In genomic region chr9:104927912-104928740, GRCh38 we compare ENCODE assay signal across 8 cellular contexts. TPM values are rescaled to one million over a fixed set of nuclear protein-coding genes. Genes with fewer than 3 reads are reported as not detected.
DNase-seq lines count a peak whose midpoint lies in the region; ATAC-seq and TF ChIP-seq lines count a peak whose summit lies in the region.

Gene ABCA1 (minus strand): TSS chr9:104928155. CDS start chr9:104903679, 24,476 bp downstream.

- H3K27ac Mint-ChIP-seq in Calu3 (ENCODE audit: unreplicated experiment), result no peak within 1 kb of the TSS
- H3K27ac Mint-ChIP-seq in activated CD8-positive, alpha-beta T cell treated with anti-CD3 and anti-CD28 coated beads, Interleukin-2, amount 10 ng/mL, durations not matched to agents 7 days and 5 days, result no peak within 1 kb of the TSS

- H3K27ac ChIP-seq in right lobe of liver, result peak within 1 kb of the TSS; percentile 78 to 80 (median 79)

- BruUV-seq in Calu3 (replicated peaks; lab: Mats Ljungman, UMichigan), result no TSS peak

- peaks cover 0 to 33% (median 9%) of the 10 kb centered on the region in 4 donors for H3K4me1 ChIP-seq in right lobe of liver

- H3K4me1 Mint-ChIP-seq in Calu3 (ENCODE audit: low read depth, unreplicated experiment), result no peaks in the 10 kb centered on the region
- peaks cover 20% of the 10 kb centered on the region for H3K4me1 Mint-ChIP-seq in activated CD8-positive, alpha-beta T cell treated with anti-CD3 and anti-CD28 coated beads, Interleukin-2, amount 10 ng/mL, durations not matched to agents 7 days and 5 days (ENCODE audit: low read depth)

- H3K27me3 Mint-ChIP-seq in Calu3 (ENCODE audit: unreplicated experiment), result no peaks in the 10 kb centered on the region
- H3K27me3 Mint-ChIP-seq in activated CD8-positive, alpha-beta T cell treated with anti-CD3 and anti-CD28 coated beads, Interleukin-2, amount 10 ng/mL, durations not matched to agents 7 days and 5 days (ENCODE audit: low read depth), result peaks cover 41% of the 10 kb centered on the region

- H3K36me3 ChIP-seq in right lobe of liver, result no peaks in the 10 kb centered on the region

- H3K4me3 ChIP-seq in HFF-Myc (replicated peaks; ENCODE audit: low read depth, low read length) (peak within 1 kb of the TSS; percentile 67), right lobe of liver (peak within 1 kb of the TSS; percentile 69 to 90 (median 81))

- H3K27me3 ChIP-seq in right lobe of liver, result no peaks in the 10 kb centered on the region

- H3K4me3 Mint-ChIP-seq in Calu3 (ENCODE audit: low read depth, unreplicated experiment), result peak within 1 kb of the TSS; percentile 73
- H3K4me3 Mint-ChIP-seq in activated CD8-positive, alpha-beta T cell treated with anti-CD3 and anti-CD28 coated beads, Interleukin-2, amount 10 ng/mL, durations not matched to agents 7 days and 5 days, result peak within 1 kb of the TSS; percentile 78

- POLR2A ChIA-PET in activated CD8-positive, alpha-beta T cell treated with anti-CD3 and anti-CD28 coated beads, Interleukin-2, amount 10 ng/mL, durations not matched to agents 7 days and 5 days (lab: Charles Lee), result interaction anchor here (1.0 kb wide), 1 partner anchor 38 kb away, joined by 3 read pairs; no protein-coding TSS in a partner anchor

- no peaks in the 10 kb centered on the region for H3K9me3 Mint-ChIP-seq in Calu3 (ENCODE audit: low read depth, unreplicated experiment)
- no peaks in the 10 kb centered on the region for H3K9me3 Mint-ChIP-seq in activated CD8-positive, alpha-beta T cell treated with anti-CD3 and anti-CD28 coated beads, Interleukin-2, amount 10 ng/mL, durations not matched to agents 7 days and 5 days (ENCODE audit: insufficient read depth)

- ATAC-seq in activated CD8-positive, alpha-beta T cell treated with anti-CD3 and anti-CD28 coated beads, Interleukin-2, amount 10 ng/mL, durations not matched to agents 7 days and 5 days, result peak; percentile 54
- ATAC-seq in right lobe of liver, result peak; percentile 77 to 82 (median 79)

- no peaks in the 10 kb centered on the region for H3K9me3 ChIP-seq in right lobe of liver

- TF ChIP-seq CTCF in Calu3 (IDR thresholded peaks at IDR 0.05; ENCODE audit: unreplicated experiment), result no peak
- no peak for TF ChIP-seq CTCF in HFF-Myc (IDR thresholded peaks at IDR 0.05; ENCODE audit: low read depth, low read length, missing control alignments)
- no peak for TF ChIP-seq CTCF in right lobe of liver (IDR thresholded peaks at IDR 0.05)

- TF ChIP-seq POLR2A in right lobe of liver (IDR thresholded peaks at IDR 0.05), result peak; percentile 94

- 3% methylated on average over 29 of the region's 53 CpGs for WGBS in right lobe of liver (ENCODE audit: insufficient coverage, low coverage, low lambda C conversion rate, missing lambda C conversion rate)

- intact Hi-C loops in Calu3 (cut with micrococcal nuclease; ENCODE audit: unreplicated experiment), result loop anchor here (2.0 to 5.0 kb wide), 3 partner anchors 146 to 489 kb away; no protein-coding TSS in a partner anchor
- intact Hi-C loops in right lobe of liver (cut with DNase I), result loop anchor here (2.0 to 5.0 kb wide), 2 partner anchors 39 kb away; no protein-coding TSS in a partner anchor

- peaks cover 13% of the 10 kb centered on the region for H3K36me3 Mint-ChIP-seq in Calu3 (ENCODE audit: insufficient read depth, unreplicated experiment)
- no peaks in the 10 kb centered on the region for H3K36me3 Mint-ChIP-seq in activated CD8-positive, alpha-beta T cell treated with anti-CD3 and anti-CD28 coated beads, Interleukin-2, amount 10 ng/mL, durations not matched to agents 7 days and 5 days (ENCODE audit: low read depth)

- CTCF ChIA-PET in Calu3 (lab: Charles Lee), result interaction anchor here (1.0 kb wide), 1 partner anchor 116 kb away, joined by 8 read pairs; no protein-coding TSS in a partner anchor
- CTCF ChIA-PET in activated CD8-positive, alpha-beta T cell treated with anti-CD3 and anti-CD28 coated beads, Interleukin-2, amount 10 ng/mL, durations not matched to agents 7 days and 5 days (lab: Charles Lee), result interaction anchor here (1.0 to 1.7 kb wide), 3 partner anchors 40 to 65 kb away, joined by 3 to 8 read pairs (median 6); no protein-coding TSS in a partner anchor

- DNase-seq in Calu3, result peak; percentile 52
- DNase-seq in HFF-Myc (ENCODE audit: extremely low read depth, low read depth), result peak; percentile 41
- DNase-seq in NCI-H526 treated with DMSO at 0.1 percent for 48 hours (lab: John Stamatoyannopoulos, UW), result peak; percentile 47
- DNase-seq in activated CD8-positive, alpha-beta T cell treated with anti-CD3 and anti-CD28 coated beads, Interleukin-2, amount 10 ng/mL, durations not matched to agents 7 days and 5 days, result peak; percentile 75
- peak; percentile 86 for DNase-seq in ecto neural progenitor cell (ENCODE audit: low spot score)
- peak; percentile 96 to 98 (median 97) for DNase-seq in right lobe of liver
- DNase-seq in stimulated activated CD4-positive, alpha-beta T cell treated with anti-CD3 and anti-CD28 coated beads, Interleukin-4, amount 100 ng/mL, for 1 hour, result peak; percentile 71
- no peak for DNase-seq in NCI-H146 treated with DMSO at 0.1 percent for 48 hours (lab: John Stamatoyannopoulos, UW; ENCODE audit: unreplicated experiment)

RNA-seq across cellular contexts. Expression of gene ABCA1, which starts in this region (rescaled TPM):
- 0.76 and 0.78 TPM in 2 replicates for total RNA-seq in Calu3 (2022)
- total RNA-seq in activated CD8-positive, alpha-beta T cell treated with anti-CD3 and anti-CD28 coated beads, Interleukin-2, amount 10 ng/mL, durations not matched to agents 7 days and 5 days, result under 1 TPM in 1 of 2 experiments, not detected in 1; 0.03 TPM
- 100 to 1,000 TPM in 1 of 6 experiments, 10 to 100 TPM in 5; 45.8 to 107 (median 61.4) TPM for total RNA-seq in right lobe of liver

Comparison
In these comparisons a context has a peak if more than half of its experiments do, and no peak if none do; other contexts are left out.
1. RNA of gene ABCA1 (total RNA-seq): 45.8 to 107 TPM in right lobe of liver; 0.76 to 0.78 TPM in Calu3 and 0.03 TPM in activated CD8-positive, alpha-beta T cell treated with anti-CD3 and anti-CD28 coated beads, Interleukin-2, amount 10 ng/mL, durations not matched to agents 7 days and 5 days; every median in the first group is over 10 times any median in the second.
2. Peak in DNase-seq in Calu3; RNA of the gene not detected or under 1 TPM.
3. Peak in DNase-seq and ATAC-seq in activated CD8-positive, alpha-beta T cell treated with anti-CD3 and anti-CD28 coated beads, Interleukin-2, amount 10 ng/mL, durations not matched to agents 7 days and 5 days; RNA of the gene not detected or under 1 TPM.